ENCODE assay signal across 8 cellular contexts in genomic region chr19:52601974-52602366, GRCh38. TPM values are rescaled to one million over a fixed set of nuclear protein-coding genes. Genes with fewer than 3 reads are reported as not detected.
A peak's percentile ranks its signal among the peaks of the same experiment; 100 is the strongest.
DNase-seq lines count a peak whose midpoint lies in the region; ATAC-seq and TF ChIP-seq lines count a peak whose summit lies in the region.
"Not testable (repeated sequence)": the region's sequence is repeated elsewhere in the genome, so short reads cannot be mapped to it uniquely, and the experiment has no call there.

No MANE protein-coding gene starts in this region.

- peaks cover 8 to 18% of the 10 kb centered on the region in 2 donors for H3K9me3 Mint-ChIP-seq in activated T-cell treated with anti-CD3 and anti-CD28 coated beads, Interleukin-2, amount 50 U/mL, for 72 hours
- not testable (repeated sequence) for H3K9me3 Mint-ChIP-seq in effector memory CD8-positive, alpha-beta T cell; natural killer cell
- H3K9me3 Mint-ChIP-seq in stimulated activated naive CD8-positive, alpha-beta T cell treated with anti-CD3 and anti-CD28 coated beads, Interleukin-15, amount 100 ng/mL, for 72 hours = peaks cover 22 to 34% of the 10 kb centered on the region in 2 donors

- H3K4me3 Mint-ChIP-seq in activated T-cell treated with anti-CD3 and anti-CD28 coated beads, Interleukin-2, amount 50 U/mL, for 72 hours = peak overlapping the region; percentile 92 to 93
- peak overlapping the region; percentile 84 to 92 for H3K4me3 Mint-ChIP-seq in effector memory CD8-positive, alpha-beta T cell
- peak overlapping the region; percentile 96 for H3K4me3 Mint-ChIP-seq in natural killer cell
- peak overlapping the region; percentile 85 to 94 for H3K4me3 Mint-ChIP-seq in stimulated activated naive CD8-positive, alpha-beta T cell treated with anti-CD3 and anti-CD28 coated beads, Interleukin-15, amount 100 ng/mL, for 72 hours

- intact Hi-C loops in Panc1 (cut with micrococcal nuclease; ENCODE audit: unreplicated experiment) = not testable (repeated sequence)
- intact Hi-C loops in natural killer cell (cut with micrococcal nuclease) = loop anchor here (2.0 to 5.0 kb wide), 2 partner anchors 31 to 75 kb away; partner anchors contain the start of genes ZNF701 and ZNF808

- not testable (repeated sequence) for H3K27me3 ChIP-seq in BLaER1 treated with 17β-estradiol and CSF1 and Interleukin-3, amounts not matched to agents 10 nM and 100 nM; HL-60 (ENCODE audit: insufficient read depth, poor library complexity, severe bottlenecking); Panc1 (ENCODE audit: control insufficient read depth, insufficient read depth, low read length); iPS-15b (ENCODE audit: control insufficient read depth, insufficient read depth, low read length)

- H3K36me3 ChIP-seq in BLaER1 treated with 17β-estradiol and CSF1 and Interleukin-3, amounts not matched to agents 10 nM and 100 nM = peaks cover 31 to 69% (median 50%) of the 10 kb centered on the region in 11 experiments
- H3K36me3 ChIP-seq in Panc1 (ENCODE audit: control insufficient read depth, insufficient read depth, low read length); iPS-15b (ENCODE audit: control insufficient read depth, insufficient read depth, low read length): not testable (repeated sequence)

- in situ Hi-C loops in Panc1 (cut with HindIII; ENCODE audit: low pct_unique_long_range_greater_than_20kb, low sequenced_read_pairs) = not testable (repeated sequence)

- peaks cover 0 to 30% (median 8%) of the 10 kb centered on the region in 11 experiments; a peak in 7 of 22 replicates for H4K20me1 ChIP-seq in BLaER1 treated with 17β-estradiol and CSF1 and Interleukin-3, amounts not matched to agents 10 nM and 100 nM

- H3K9me3 ChIP-seq in BLaER1 treated with 17β-estradiol and CSF1 and Interleukin-3, amounts not matched to agents 10 nM and 100 nM (replicated peaks in 1 of 11) = peaks cover 31 to 49% (median 38%) of the 10 kb centered on the region in 11 experiments; a peak in 21 of 22 replicates
- not testable (repeated sequence) for H3K9me3 ChIP-seq in Panc1 (ENCODE audit: control insufficient read depth, insufficient read depth, low read depth, low read length); iPS-15b (ENCODE audit: control insufficient read depth, insufficient read depth, low read length)

- not testable (repeated sequence) for H3K27me3 Mint-ChIP-seq in activated T-cell treated with anti-CD3 and anti-CD28 coated beads, Interleukin-2, amount 50 U/mL, for 72 hours (ENCODE audit: low read depth); effector memory CD8-positive, alpha-beta T cell; natural killer cell (ENCODE audit: low read depth in 2 of 2); stimulated activated naive CD8-positive, alpha-beta T cell treated with anti-CD3 and anti-CD28 coated beads, Interleukin-15, amount 100 ng/mL, for 72 hours

- not testable (repeated sequence) for BruUV-seq in Panc1 (replicated peaks; lab: Mats Ljungman, UMichigan)

- TF ChIP-seq CTCF in HL-60 (IDR thresholded peaks at IDR 0.05; ENCODE audit: insufficient read depth, low read length); Panc1 (IDR thresholded peaks at IDR 0.05); natural killer cell (IDR thresholded peaks at IDR 0.05): not testable (repeated sequence)

- peaks cover 28 to 35% of the 10 kb centered on the region in 2 donors for H3K36me3 Mint-ChIP-seq in activated T-cell treated with anti-CD3 and anti-CD28 coated beads, Interleukin-2, amount 50 U/mL, for 72 hours (ENCODE audit: insufficient read depth in 2 of 2)
- not testable (repeated sequence) for H3K36me3 Mint-ChIP-seq in effector memory CD8-positive, alpha-beta T cell (ENCODE audit: insufficient read depth); natural killer cell

- peak overlapping the region; percentile 88 to 97 (median 96) for H3K4me2 ChIP-seq in BLaER1 treated with 17β-estradiol and CSF1 and Interleukin-3, amounts not matched to agents 10 nM and 100 nM

- H3K4me3 ChIP-seq in BLaER1 treated with 17β-estradiol and CSF1 and Interleukin-3, amounts not matched to agents 10 nM and 100 nM = peak overlapping the region; percentile 71 to 95 (median 83)
- H3K4me3 ChIP-seq in HL-60 (replicated peaks; ENCODE audit: insufficient read depth, low read length) = peak overlapping the region; percentile 48
- peak overlapping the region; percentile 74 to 79 for H3K4me3 ChIP-seq in Panc1 (ENCODE audit: low read depth in 2 of 2, low read length in 2 of 2)
- H3K4me3 ChIP-seq in iPS-15b (ENCODE audit: low read depth, low read length) = peak overlapping the region; percentile 92

- peak overlapping the region; percentile 21 for H3K27ac Mint-ChIP-seq in activated T-cell treated with anti-CD3 and anti-CD28 coated beads, Interleukin-2, amount 50 U/mL, for 72 hours
- peak overlapping the region; percentile 78 to 93 for H3K27ac Mint-ChIP-seq in effector memory CD8-positive, alpha-beta T cell
- H3K27ac Mint-ChIP-seq in natural killer cell = peak overlapping the region; percentile 39 to 83
- peak overlapping the region; percentile 30 to 67 for H3K27ac Mint-ChIP-seq in stimulated activated naive CD8-positive, alpha-beta T cell treated with anti-CD3 and anti-CD28 coated beads, Interleukin-15, amount 100 ng/mL, for 72 hours

- peak overlapping the region; percentile 58 to 85 (median 73); a peak in 21 of 22 replicates for H3K27ac ChIP-seq in BLaER1 treated with 17β-estradiol and CSF1 and Interleukin-3, amounts not matched to agents 10 nM and 100 nM
- H3K27ac ChIP-seq in HL-60 (replicated peaks) (peak overlapping the region; percentile 64; the same call in 1 of the 2 replicates), Panc1 (ENCODE audit: low read length) (peak overlapping the region; percentile 76; the same call in 1 of the 2 replicates)

- ATAC-seq in Panc1 = peak; percentile 23; the same call in 1 of the 2 replicates
- ATAC-seq in activated T-cell treated with anti-CD3 and anti-CD28 coated beads, Interleukin-2, amount 50 U/mL, for 72 hours (replicated peaks in 1 of 2); effector memory CD8-positive, alpha-beta T cell (replicated peaks); natural killer cell; stimulated activated naive CD8-positive, alpha-beta T cell treated with anti-CD3 and anti-CD28 coated beads, Interleukin-15, amount 100 ng/mL, for 72 hours: not testable (repeated sequence)

- DNase-seq in HL-60 (ENCODE audit: low read depth in 1 of 2, low spot score in 1 of 2) = peak in 1 of 2 experiments; percentile 14
- not testable (repeated sequence) for DNase-seq in Panc1 (ENCODE audit: low read depth, low spot score); activated T-cell treated with anti-CD3 and anti-CD28 coated beads, Interleukin-2, amount 50 U/mL, for 72 hours; effector memory CD8-positive, alpha-beta T cell; natural killer cell; stimulated activated naive CD8-positive, alpha-beta T cell treated with anti-CD3 and anti-CD28 coated beads, Interleukin-15, amount 100 ng/mL, for 72 hours

- peaks cover 17 to 28% (median 22%) of the 10 kb centered on the region in 10 experiments for H3K4me1 ChIP-seq in BLaER1 treated with 17β-estradiol and CSF1 and Interleukin-3, amounts not matched to agents 10 nM and 100 nM
- not testable (repeated sequence) for H3K4me1 ChIP-seq in Panc1 (ENCODE audit: control insufficient read depth, insufficient read depth, low read length)
- peaks cover 11% of the 10 kb centered on the region for H3K4me1 ChIP-seq in iPS-15b (ENCODE audit: control insufficient read depth, insufficient read depth, low read length)

- peak overlapping the region; percentile 81 to 89 (median 86) for H3K9ac ChIP-seq in BLaER1 treated with 17β-estradiol and CSF1 and Interleukin-3, amounts not matched to agents 10 nM and 100 nM
- not testable (repeated sequence) for H3K9ac ChIP-seq in iPS-15b (ENCODE audit: low read depth, low read length)

- POLR2A ChIA-PET in Panc1 (lab: Charles Lee) = not testable (repeated sequence)

- CTCF ChIA-PET in Panc1 (lab: Charles Lee) = not testable (repeated sequence)

- peaks cover 33% of the 10 kb centered on the region for H3K4me1 Mint-ChIP-seq in activated T-cell treated with anti-CD3 and anti-CD28 coated beads, Interleukin-2, amount 50 U/mL, for 72 hours (ENCODE audit: low read depth)
- H3K4me1 Mint-ChIP-seq in effector memory CD8-positive, alpha-beta T cell (ENCODE audit: low read depth in 2 of 2) = peaks cover 19 to 22% of the 10 kb centered on the region in 2 donors
- peaks cover 20 to 34% of the 10 kb centered on the region in 2 donors for H3K4me1 Mint-ChIP-seq in natural killer cell
- peaks cover 29% of the 10 kb centered on the region for H3K4me1 Mint-ChIP-seq in stimulated activated naive CD8-positive, alpha-beta T cell treated with anti-CD3 and anti-CD28 coated beads, Interleukin-15, amount 100 ng/mL, for 72 hours

RNA-seq across cellular contexts. Expression of gene ZNF701, which starts 31.9 kb away (rescaled TPM):
- 16.4 TPM for total RNA-seq in Panc1 (2021; ENCODE audit: unreplicated experiment)
- 5.5 TPM for polyA plus RNA-seq in Panc1 (2012; ENCODE audit: insufficient read length)
- 10 to 100 TPM; 25.7 to 26.0 TPM for total RNA-seq in activated T-cell treated with anti-CD3 and anti-CD28 coated beads, Interleukin-2, amount 50 U/mL, for 72 hours
- 10 to 100 TPM; 27.4 to 41.2 (median 28.4) TPM for total RNA-seq in natural killer cell

RNA-seq across cellular contexts. Expression of gene ZNF83, which starts 36.2 kb away (rescaled TPM):
- total RNA-seq in Panc1 (2021; ENCODE audit: unreplicated experiment) (31.9 TPM), natural killer cell (100 to 1,000 TPM in 1 of 3 donors, 10 to 100 TPM in 2; 46.8 to 114 (median 96.9) TPM)
- polyA plus RNA-seq in Panc1 (2012; ENCODE audit: insufficient read length) = 11.7 TPM
- total RNA-seq in activated T-cell treated with anti-CD3 and anti-CD28 coated beads, Interleukin-2, amount 50 U/mL, for 72 hours = 10 to 100 TPM; 47.4 to 52.8 TPM

Comparison
In these comparisons a context has a peak if more than half of its experiments do, and no peak if none do; other contexts are left out.
1. H3K27ac Mint-ChIP-seq: peak in every context shown above with its lines; median percentile 86 in effector memory CD8-positive, alpha-beta T cell; 61 in natural killer cell; 48 in stimulated activated naive CD8-positive, alpha-beta T cell treated with anti-CD3 and anti-CD28 coated beads, Interleukin-15, amount 100 ng/mL, for 72 hours; 21 in activated T-cell treated with anti-CD3 and anti-CD28 coated beads, Interleukin-2, amount 50 U/mL, for 72 hours.